ENCODE assay signal across 1 cellular context in genomic region chr4:127783026-127783769, GRCh38.
TF ChIP-seq lines count a peak whose summit lies in the region.

No MANE protein-coding gene starts in this region.

TF ChIP-seq in HepG2, 621 proteins besides CTCF, POLR2A, EP300 and RAD21 (continued from another document and continues in another):
- TF ChIP-seq KIAA2018 (CRISPR knock-in tag; IDR thresholded peaks at IDR 0.05; ENCODE audit: borderline replicate concordance) (no peak), FOSL1 (CRISPR knock-in tag; IDR thresholded peaks at IDR 0.05; ENCODE audit: borderline replicate concordance) (no peak), DDIT3 (CRISPR knock-in tag; IDR thresholded peaks at IDR 0.05) (no peak), FOXO1 (CRISPR knock-in tag; IDR thresholded peaks at IDR 0.05) (no peak), PRMT3 (CRISPR knock-in tag; IDR thresholded peaks at IDR 0.05; ENCODE audit: borderline replicate concordance, low read depth) (no peak), MED8 (CRISPR knock-in tag; IDR thresholded peaks at IDR 0.05; ENCODE audit: insufficient replicate concordance) (peak; percentile 47), HHEX (CRISPR knock-in tag; IDR thresholded peaks at IDR 0.05) (no peak), ZNF788 (CRISPR knock-in tag; IDR thresholded peaks at IDR 0.05; ENCODE audit: borderline replicate concordance) (peak; percentile 51; the same call in 1 of the 2 replicates), RARA (CRISPR knock-in tag; IDR thresholded peaks at IDR 0.05) (no peak), ZSCAN9 (CRISPR knock-in tag; IDR thresholded peaks at IDR 0.05; ENCODE audit: borderline replicate concordance) (0 out of 2 replicates have a peak, but pooled peaks have one; percentile 13), BRF2 (CRISPR knock-in tag; IDR thresholded peaks at IDR 0.05) (no peak), SAFB2 (CRISPR knock-in tag; IDR thresholded peaks at IDR 0.05; ENCODE audit: borderline replicate concordance, low read depth) (no peak), MXD1 (CRISPR knock-in tag; IDR thresholded peaks at IDR 0.05) (no peak), MZF1 (CRISPR knock-in tag; IDR thresholded peaks at IDR 0.05; ENCODE audit: borderline replicate concordance) (no peak), HOXA9 (CRISPR knock-in tag; IDR thresholded peaks at IDR 0.05; ENCODE audit: borderline replicate concordance) (no peak), ZNF747 (CRISPR knock-in tag; IDR thresholded peaks at IDR 0.05; ENCODE audit: borderline replicate concordance) (no peak), SSRP1 (CRISPR knock-in tag; IDR thresholded peaks at IDR 0.05) (no peak), CEBPB (IDR thresholded peaks at IDR 0.05; ENCODE audit: borderline replicate concordance, low read depth, low read length) (no peak), YY1 (IDR thresholded peaks at IDR 0.05; ENCODE audit: insufficient read depth, insufficient replicate concordance, low read depth, low read length) (peak; percentile 29), ZNF710 (CRISPR knock-in tag; IDR thresholded peaks at IDR 0.05; ENCODE audit: borderline replicate concordance) (peak; percentile 13; the same call in 1 of the 2 replicates), KDM4B (CRISPR knock-in tag; IDR thresholded peaks at IDR 0.05) (0 out of 2 replicates have a peak, but pooled peaks have one; percentile 35), ZNF607 (CRISPR knock-in tag; IDR thresholded peaks at IDR 0.05; ENCODE audit: borderline replicate concordance) (no peak), DR1 (CRISPR knock-in tag; IDR thresholded peaks at IDR 0.05) (no peak), NRL (CRISPR knock-in tag; IDR thresholded peaks at IDR 0.05; ENCODE audit: borderline replicate concordance) (no peak), PHF8 (CRISPR knock-in tag; IDR thresholded peaks at IDR 0.05) (0 out of 2 replicates have a peak, but pooled peaks have one; percentile 5), TEAD3 (CRISPR knock-in tag; optimal IDR thresholded peaks at IDR 0.05; ENCODE audit: borderline replicate concordance) (peak; percentile 81), ZSCAN25 (CRISPR knock-in tag; IDR thresholded peaks at IDR 0.05) (no peak), FOSL2 (CRISPR knock-in tag; IDR thresholded peaks at IDR 0.05) (0 out of 2 replicates have a peak, but pooled peaks have one; percentile 12), ELF3 (CRISPR knock-in tag; IDR thresholded peaks at IDR 0.05) (0 out of 2 replicates have a peak, but pooled peaks have one; percentile 24), ZNF263 (CRISPR knock-in tag; IDR thresholded peaks at IDR 0.05) (0 out of 2 replicates have a peak, but pooled peaks have one; percentile 11), THAP11 (CRISPR knock-in tag; IDR thresholded peaks at IDR 0.05) (no peak), PPARG (CRISPR knock-in tag; conservative IDR thresholded peaks at IDR 0.05) (no peak), ZNF317 (CRISPR knock-in tag; IDR thresholded peaks at IDR 0.05) (peak; percentile 46; the same call in 1 of the 2 replicates), ZNF616 (CRISPR knock-in tag; IDR thresholded peaks at IDR 0.05; ENCODE audit: low read depth) (no peak), LCORL (IDR thresholded peaks at IDR 0.05) (no peak), LCORL (CRISPR knock-in tag; IDR thresholded peaks at IDR 0.05) (0 out of 2 replicates have a peak, but pooled peaks have one; percentile 30)
- TF ChIP-seq, protein P1, sequence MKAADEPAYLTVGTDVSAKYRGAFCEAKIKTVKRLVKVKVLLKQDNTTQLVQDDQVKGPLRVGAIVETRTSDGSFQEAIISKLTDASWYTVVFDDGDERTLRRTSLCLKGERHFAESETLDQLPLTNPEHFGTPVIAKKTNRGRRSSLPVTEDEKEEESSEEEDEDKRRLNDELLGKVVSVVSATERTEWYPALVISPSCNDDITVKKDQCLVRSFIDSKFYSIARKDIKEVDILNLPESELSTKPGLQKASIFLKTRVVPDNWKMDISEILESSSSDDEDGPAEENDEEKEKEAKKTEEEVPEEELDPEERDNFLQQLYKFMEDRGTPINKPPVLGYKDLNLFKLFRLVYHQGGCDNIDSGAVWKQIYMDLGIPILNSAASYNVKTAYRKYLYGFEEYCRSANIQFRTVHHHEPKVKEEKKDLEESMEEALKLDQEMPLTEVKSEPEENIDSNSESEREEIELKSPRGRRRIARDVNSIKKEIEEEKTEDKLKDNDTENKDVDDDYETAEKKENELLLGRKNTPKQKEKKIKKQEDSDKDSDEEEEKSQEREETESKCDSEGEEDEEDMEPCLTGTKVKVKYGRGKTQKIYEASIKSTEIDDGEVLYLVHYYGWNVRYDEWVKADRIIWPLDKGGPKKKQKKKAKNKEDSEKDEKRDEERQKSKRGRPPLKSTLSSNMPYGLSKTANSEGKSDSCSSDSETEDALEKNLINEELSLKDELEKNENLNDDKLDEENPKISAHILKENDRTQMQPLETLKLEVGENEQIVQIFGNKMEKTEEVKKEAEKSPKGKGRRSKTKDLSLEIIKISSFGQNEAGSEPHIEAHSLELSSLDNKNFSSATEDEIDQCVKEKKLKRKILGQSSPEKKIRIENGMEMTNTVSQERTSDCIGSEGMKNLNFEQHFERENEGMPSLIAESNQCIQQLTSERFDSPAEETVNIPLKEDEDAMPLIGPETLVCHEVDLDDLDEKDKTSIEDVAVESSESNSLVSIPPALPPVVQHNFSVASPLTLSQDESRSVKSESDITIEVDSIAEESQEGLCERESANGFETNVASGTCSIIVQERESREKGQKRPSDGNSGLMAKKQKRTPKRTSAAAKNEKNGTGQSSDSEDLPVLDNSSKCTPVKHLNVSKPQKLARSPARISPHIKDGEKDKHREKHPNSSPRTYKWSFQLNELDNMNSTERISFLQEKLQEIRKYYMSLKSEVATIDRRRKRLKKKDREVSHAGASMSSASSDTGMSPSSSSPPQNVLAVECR (CRISPR knock-in tag; IDR thresholded peaks at IDR 0.05; ENCODE audit: borderline replicate concordance): 0 out of 2 replicates have a peak, but pooled peaks have one; percentile 45
- TF ChIP-seq, protein P2, sequence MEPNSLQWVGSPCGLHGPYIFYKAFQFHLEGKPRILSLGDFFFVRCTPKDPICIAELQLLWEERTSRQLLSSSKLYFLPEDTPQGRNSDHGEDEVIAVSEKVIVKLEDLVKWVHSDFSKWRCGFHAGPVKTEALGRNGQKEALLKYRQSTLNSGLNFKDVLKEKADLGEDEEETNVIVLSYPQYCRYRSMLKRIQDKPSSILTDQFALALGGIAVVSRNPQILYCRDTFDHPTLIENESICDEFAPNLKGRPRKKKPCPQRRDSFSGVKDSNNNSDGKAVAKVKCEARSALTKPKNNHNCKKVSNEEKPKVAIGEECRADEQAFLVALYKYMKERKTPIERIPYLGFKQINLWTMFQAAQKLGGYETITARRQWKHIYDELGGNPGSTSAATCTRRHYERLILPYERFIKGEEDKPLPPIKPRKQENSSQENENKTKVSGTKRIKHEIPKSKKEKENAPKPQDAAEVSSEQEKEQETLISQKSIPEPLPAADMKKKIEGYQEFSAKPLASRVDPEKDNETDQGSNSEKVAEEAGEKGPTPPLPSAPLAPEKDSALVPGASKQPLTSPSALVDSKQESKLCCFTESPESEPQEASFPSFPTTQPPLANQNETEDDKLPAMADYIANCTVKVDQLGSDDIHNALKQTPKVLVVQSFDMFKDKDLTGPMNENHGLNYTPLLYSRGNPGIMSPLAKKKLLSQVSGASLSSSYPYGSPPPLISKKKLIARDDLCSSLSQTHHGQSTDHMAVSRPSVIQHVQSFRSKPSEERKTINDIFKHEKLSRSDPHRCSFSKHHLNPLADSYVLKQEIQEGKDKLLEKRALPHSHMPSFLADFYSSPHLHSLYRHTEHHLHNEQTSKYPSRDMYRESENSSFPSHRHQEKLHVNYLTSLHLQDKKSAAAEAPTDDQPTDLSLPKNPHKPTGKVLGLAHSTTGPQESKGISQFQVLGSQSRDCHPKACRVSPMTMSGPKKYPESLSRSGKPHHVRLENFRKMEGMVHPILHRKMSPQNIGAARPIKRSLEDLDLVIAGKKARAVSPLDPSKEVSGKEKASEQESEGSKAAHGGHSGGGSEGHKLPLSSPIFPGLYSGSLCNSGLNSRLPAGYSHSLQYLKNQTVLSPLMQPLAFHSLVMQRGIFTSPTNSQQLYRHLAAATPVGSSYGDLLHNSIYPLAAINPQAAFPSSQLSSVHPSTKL (CRISPR knock-in tag; IDR thresholded peaks at IDR 0.05): no peak
- TF ChIP-seq, protein P3, sequence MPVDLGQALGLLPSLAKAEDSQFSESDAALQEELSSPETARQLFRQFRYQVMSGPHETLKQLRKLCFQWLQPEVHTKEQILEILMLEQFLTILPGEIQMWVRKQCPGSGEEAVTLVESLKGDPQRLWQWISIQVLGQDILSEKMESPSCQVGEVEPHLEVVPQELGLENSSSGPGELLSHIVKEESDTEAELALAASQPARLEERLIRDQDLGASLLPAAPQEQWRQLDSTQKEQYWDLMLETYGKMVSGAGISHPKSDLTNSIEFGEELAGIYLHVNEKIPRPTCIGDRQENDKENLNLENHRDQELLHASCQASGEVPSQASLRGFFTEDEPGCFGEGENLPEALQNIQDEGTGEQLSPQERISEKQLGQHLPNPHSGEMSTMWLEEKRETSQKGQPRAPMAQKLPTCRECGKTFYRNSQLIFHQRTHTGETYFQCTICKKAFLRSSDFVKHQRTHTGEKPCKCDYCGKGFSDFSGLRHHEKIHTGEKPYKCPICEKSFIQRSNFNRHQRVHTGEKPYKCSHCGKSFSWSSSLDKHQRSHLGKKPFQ (CRISPR knock-in tag; IDR thresholded peaks at IDR 0.05; ENCODE audit: insufficient replicate concordance): peak; percentile 18
